ENCODE assay signal across 20 cellular contexts in genomic region chr19:34328982-34329381, GRCh38. TPM values are rescaled to one million over a fixed set of nuclear protein-coding genes. Genes with fewer than 3 reads are reported as not detected.
DNase-seq lines count a peak whose midpoint lies in the region; ATAC-seq and TF ChIP-seq lines count a peak whose summit lies in the region.
"Had no signal": no experiment of that assay in that cellular context is flagged by ENCODE, and none has a peak within 500 bp of the region (broad histone marks: within the 10 kb centered on the region; RNA-seq: fewer than 3 reads in every experiment).

No MANE protein-coding gene starts in this region.

- CTCF ChIA-PET in HEK293T (lab: Yijun Ruan, JAX) = no interaction called here

- peak overlapping the region; percentile 72 for H3K27ac Mint-ChIP-seq in activated naive CD8-positive, alpha-beta T cell
- no peak overlapping the region for H3K27ac Mint-ChIP-seq in activated naive CD8-positive, alpha-beta T cell treated with anti-CD3 and anti-CD28 coated beads for 36 hours
- peak overlapping the region; percentile 72 for H3K27ac Mint-ChIP-seq in nephron progenitor cell
- H3K27ac Mint-ChIP-seq: CD4-positive, CD25-positive, alpha-beta regulatory T cell had no signal

- TF ChIP-seq CTCF in nephron progenitor cell (IDR thresholded peaks at IDR 0.05) = no peak

- DNase-seq in activated naive CD8-positive, alpha-beta T cell treated with anti-CD3 and anti-CD28 coated beads for 36 hours = no peak
- DNase-seq in left lobe of liver (ENCODE audit: low spot score) = no peak
- no peak for DNase-seq in nephron progenitor cell
- no peak for DNase-seq in HEK293T (ENCODE audit: extremely low spot score)
- DNase-seq in caudate nucleus (lab: John Stamatoyannopoulos, UW) = no peak
- DNase-seq: CD4-positive, CD25-positive, alpha-beta regulatory T cell; GM23248; H7; KG1; MG63; NCI-H1105 treated with DMSO at 0.1 percent for 48 hours; NCI-H2029; NCI-H446; NCI-H526; SIG-M5 had no signal

- peaks cover 8% of the 10 kb centered on the region for H3K36me3 Mint-ChIP-seq in activated naive CD8-positive, alpha-beta T cell
- H3K36me3 Mint-ChIP-seq in activated naive CD8-positive, alpha-beta T cell treated with anti-CD3 and anti-CD28 coated beads for 36 hours = peaks cover 16% of the 10 kb centered on the region
- peaks cover 74% of the 10 kb centered on the region for H3K36me3 Mint-ChIP-seq in nephron progenitor cell (ENCODE audit: low read depth)

- peak; percentile 55 for ATAC-seq in left lobe of liver
- ATAC-seq in GM18867 (IDR thresholded peaks at IDR 0.05; ENCODE audit: unreplicated experiment) = no peak

- no peak overlapping the region for H3K4me3 Mint-ChIP-seq in activated naive CD8-positive, alpha-beta T cell
- no peak overlapping the region for H3K4me3 Mint-ChIP-seq in activated naive CD8-positive, alpha-beta T cell treated with anti-CD3 and anti-CD28 coated beads for 36 hours
- H3K4me3 Mint-ChIP-seq in nephron progenitor cell = no peak overlapping the region
- H3K4me3 Mint-ChIP-seq: CD4-positive, CD25-positive, alpha-beta regulatory T cell had no signal

- no peaks in the 10 kb centered on the region for H3K9me3 Mint-ChIP-seq in activated naive CD8-positive, alpha-beta T cell (ENCODE audit: low read depth)
- H3K9me3 Mint-ChIP-seq in activated naive CD8-positive, alpha-beta T cell treated with anti-CD3 and anti-CD28 coated beads for 36 hours = no peaks in the 10 kb centered on the region
- no peaks in the 10 kb centered on the region for H3K9me3 Mint-ChIP-seq in nephron progenitor cell
- H3K9me3 Mint-ChIP-seq: CD4-positive, CD25-positive, alpha-beta regulatory T cell had no signal

- H3K27me3 Mint-ChIP-seq in activated naive CD8-positive, alpha-beta T cell = no peaks in the 10 kb centered on the region
- H3K27me3 Mint-ChIP-seq in activated naive CD8-positive, alpha-beta T cell treated with anti-CD3 and anti-CD28 coated beads for 36 hours = no peaks in the 10 kb centered on the region
- no peaks in the 10 kb centered on the region for H3K27me3 Mint-ChIP-seq in nephron progenitor cell (ENCODE audit: low read depth, poor library complexity)
- H3K27me3 Mint-ChIP-seq: CD4-positive, CD25-positive, alpha-beta regulatory T cell had no signal

- H3K27ac ChIP-seq in caudate nucleus (ENCODE audit: low read depth, low read length) = no peak overlapping the region
- H3K27ac ChIP-seq: BLaER1, GM23248, Peyer's patch, SK-N-MC had no signal

- no peaks in the 10 kb centered on the region for H3K4me1 Mint-ChIP-seq in activated naive CD8-positive, alpha-beta T cell (ENCODE audit: low read depth)
- no peaks in the 10 kb centered on the region for H3K4me1 Mint-ChIP-seq in activated naive CD8-positive, alpha-beta T cell treated with anti-CD3 and anti-CD28 coated beads for 36 hours
- H3K4me1 Mint-ChIP-seq in nephron progenitor cell = peaks cover 10% of the 10 kb centered on the region

- POLR2A ChIA-PET in HEK293T (lab: Yijun Ruan, JAX) = no interaction called here

TF ChIP-seq in HEK293T, 16 proteins besides CTCF, POLR2A, EP300 and RAD21:
- TF ChIP-seq FOXK2 (IDR thresholded peaks at IDR 0.05) = no peak
- TF ChIP-seq L3MBTL2 (conservative IDR thresholded peaks at IDR 0.05) = no peak
- TF ChIP-seq SP1 (IDR thresholded peaks at IDR 0.05) = no peak
- TF ChIP-seq LEF1 (IDR thresholded peaks at IDR 0.05; ENCODE audit: borderline replicate concordance) = no peak
- TF ChIP-seq FOXA1 (IDR thresholded peaks at IDR 0.05) = no peak
- TF ChIP-seq TARDBP (IDR thresholded peaks at IDR 0.05) = no peak

RNA-seq across cellular contexts. Expression of gene GPI, which starts 36.0 kb away (rescaled TPM):
- total RNA-seq in activated naive CD8-positive, alpha-beta T cell treated with anti-CD3 and anti-CD28 coated beads for 36 hours = 100 to 1,000 TPM; 698 to 708 TPM
- total RNA-seq in left lobe of liver = 194 TPM
